9 cellular contexts compared by ENCODE assay signal in the genomic region with DNA sequence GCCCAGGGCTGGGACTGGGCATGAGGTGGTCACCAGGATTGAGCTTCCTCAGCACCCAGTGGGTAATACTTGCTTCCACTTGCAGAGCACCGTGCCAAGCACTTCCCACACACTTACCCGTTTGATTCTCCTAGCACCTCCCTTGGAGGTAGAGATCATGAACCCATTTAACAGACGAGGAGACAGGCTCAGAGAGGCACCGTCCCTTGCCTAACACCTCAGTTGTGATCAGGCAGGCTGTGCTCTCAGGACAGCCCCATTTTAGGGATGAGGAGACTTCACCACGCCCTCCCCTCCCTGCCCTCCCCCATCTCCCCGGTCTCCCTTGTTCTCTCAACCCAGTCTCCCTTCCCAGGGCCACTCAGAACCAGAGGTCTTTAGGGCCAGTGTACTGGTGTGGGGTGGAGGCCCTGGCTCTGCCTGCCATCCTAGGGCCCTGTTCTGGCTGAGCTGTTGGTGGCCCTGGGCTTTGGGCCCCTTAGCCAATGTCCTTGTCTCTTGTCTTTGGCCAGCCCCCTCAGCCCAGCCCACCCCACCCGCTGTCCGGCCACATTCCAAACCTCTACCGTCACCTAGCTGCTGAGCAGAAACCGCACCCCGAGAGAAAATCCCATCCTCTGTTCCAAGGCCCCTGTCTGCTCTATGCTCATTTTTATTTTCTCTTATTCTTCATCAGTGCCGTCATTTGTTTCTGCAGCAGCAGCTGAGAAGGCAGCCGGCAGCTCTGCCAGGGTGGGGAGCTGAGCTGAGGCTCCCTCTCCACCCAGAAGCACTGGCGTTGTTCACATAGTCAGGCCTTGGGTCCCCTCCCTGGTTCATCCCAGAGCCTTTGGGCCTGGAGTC. TPM values are rescaled to one million over a fixed set of nuclear protein-coding genes. Genes with fewer than 3 reads are reported as not detected.
A peak's percentile ranks its signal among the peaks of the same experiment; 100 is the strongest.
DNase-seq lines count a peak whose midpoint lies in the region; ATAC-seq, FAIRE-seq and TF ChIP-seq lines count a peak whose summit lies in the region.
"Had no signal": no experiment of that assay in that cellular context is flagged by ENCODE, and none has a peak within 500 bp of the region (broad histone marks: within the 10 kb centered on the region; RNA-seq: fewer than 3 reads in every experiment).

No MANE protein-coding gene starts in this region.

- DNase-seq in bronchial epithelial cell (ENCODE audit: low read depth): peak; percentile 73
- DNase-seq in iPS-NIHi11 (ENCODE audit: low spot score): peak; percentile 95
- DNase-seq in BE2C: no peak
- no peak for DNase-seq in RPMI8226
- DNase-seq: NCI-H2171 treated with DMSO at 0.1 percent for 48 hours had no signal

- H3K27ac ChIP-seq in HUES48 (ENCODE audit: low read depth, low read length) (peak overlapping the region; percentile 95), stomach smooth muscle (ENCODE audit: low read length) (peak overlapping the region; percentile 53)

- H3K27me3 ChIP-seq in HUES48 (ENCODE audit: control insufficient read depth, insufficient read depth, low read length) (no peaks in the 10 kb centered on the region), bronchial epithelial cell (ENCODE audit: control insufficient read depth, insufficient read depth, low read length) (no peaks in the 10 kb centered on the region), stomach smooth muscle (ENCODE audit: control insufficient read depth in 1 of 2, insufficient read depth in 2 of 2, low read length in 2 of 2) (no peaks in the 10 kb centered on the region), BE2C (no peaks in the 10 kb centered on the region)

- H3K4me3 ChIP-seq in HUES48 (ENCODE audit: low read depth, low read length): no peak overlapping the region
- H3K4me3 ChIP-seq in bronchial epithelial cell (ENCODE audit: low read depth, low read length): no peak overlapping the region
- no peak overlapping the region for H3K4me3 ChIP-seq in stomach smooth muscle (ENCODE audit: low read length in 2 of 2)
- H3K4me3 ChIP-seq in BE2C (ENCODE audit: low read depth, low read length): no peak overlapping the region

- H3K36me3 ChIP-seq in HUES48 (ENCODE audit: control insufficient read depth, insufficient read depth, low read length): no peaks in the 10 kb centered on the region
- H3K36me3 ChIP-seq in bronchial epithelial cell (ENCODE audit: control insufficient read depth, insufficient read depth, low read length): peaks cover 3% of the 10 kb centered on the region
- no peaks in the 10 kb centered on the region for H3K36me3 ChIP-seq in stomach smooth muscle (ENCODE audit: control insufficient read depth in 2 of 2, insufficient read depth in 2 of 2, low read length in 2 of 2)
- no peaks in the 10 kb centered on the region for H3K36me3 ChIP-seq in BE2C

- FAIRE-seq in bronchial epithelial cell (lab: Jason Lieb, UNC): no peak

- H3K9me3 ChIP-seq in HUES48 (ENCODE audit: control insufficient read depth, insufficient read depth, low read length): no peaks in the 10 kb centered on the region
- H3K9me3 ChIP-seq in stomach smooth muscle (ENCODE audit: control insufficient read depth in 2 of 2, low read length in 2 of 2): no peaks in the 10 kb centered on the region
- H3K9me3 ChIP-seq in BE2C: no peaks in the 10 kb centered on the region

- peak overlapping the region; percentile 9; the same call in 1 of the 2 replicates for H3K9ac ChIP-seq in HUES48 (ENCODE audit: low read depth, low read length)
- H3K9ac ChIP-seq in stomach smooth muscle (ENCODE audit: low read length in 2 of 2): no peak overlapping the region

- TF ChIP-seq CTCF in bronchial epithelial cell (IDR thresholded peaks at IDR 0.05; ENCODE audit: insufficient read depth, low read length, severe bottlenecking) (no peak), BE2C (IDR thresholded peaks at IDR 0.05; ENCODE audit: low read depth, low read length) (no peak)

- H3K4me1 ChIP-seq in HUES48 (ENCODE audit: control insufficient read depth, insufficient read depth, low read length) (peaks cover 32% of the 10 kb centered on the region), stomach smooth muscle (ENCODE audit: control insufficient read depth, insufficient read depth, low read length) (peaks cover 11% of the 10 kb centered on the region), BE2C (no peaks in the 10 kb centered on the region; the same call in 1 of the 2 replicates)

- no peak for ATAC-seq in HG03469 (IDR thresholded peaks at IDR 0.05; ENCODE audit: unreplicated experiment)
- no peak for ATAC-seq in GM21737 (IDR thresholded peaks at IDR 0.05; ENCODE audit: unreplicated experiment)

RNA-seq across cellular contexts. Expression of a gene that starts 33.8 kb away (rescaled TPM):
- total RNA-seq in bronchial epithelial cell: 4.5 and 6.3 TPM in 2 replicates
- polyA plus RNA-seq in BE2C (2012; ENCODE audit: insufficient read depth, insufficient read length, low read depth): 0.09 TPM

RNA-seq across cellular contexts. Expression of a gene that starts 39.6 kb away (rescaled TPM):
- 2.9 TPM in 2 replicates for total RNA-seq in bronchial epithelial cell
- polyA plus RNA-seq in BE2C (2012; ENCODE audit: insufficient read depth, insufficient read length, low read depth): 0.23 TPM

RNA-seq across cellular contexts. Expression of a gene that starts 42.5 kb away (rescaled TPM):
- not detected in 2 replicates for total RNA-seq in bronchial epithelial cell
- not detected for polyA plus RNA-seq in BE2C (2012; ENCODE audit: insufficient read depth, insufficient read length, low read depth)

RNA-seq across cellular contexts. Expression of a gene that starts 51.0 kb away (rescaled TPM):
- 3,172 and 3,391 TPM in 2 replicates for total RNA-seq in bronchial epithelial cell
- polyA plus RNA-seq in BE2C (2012; ENCODE audit: insufficient read depth, insufficient read length, low read depth): 2,605 TPM

RNA-seq across cellular contexts. Expression of a gene that starts 51.2 kb away (rescaled TPM):
- 30.3 and 49.2 TPM in 2 replicates for total RNA-seq in bronchial epithelial cell
- 121 TPM for polyA plus RNA-seq in BE2C (2012; ENCODE audit: insufficient read depth, insufficient read length, low read depth)

Comparison
In these comparisons a context has a peak if more than half of its experiments do, and no peak if none do; other contexts are left out.
1. DNase-seq: peak in bronchial epithelial cell (single experiment) and iPS-NIHi11 (single experiment); none in BE2C (single experiment) and RPMI8226 (single experiment).